In genomic region chr19:3360494-3361383, GRCh38 we compare ENCODE assay signal across 8 cellular contexts. TPM values are rescaled to one million over a fixed set of nuclear protein-coding genes. Genes with fewer than 3 reads are reported as not detected.
A peak's percentile ranks its signal among the peaks of the same experiment; 100 is the strongest.
DNase-seq lines count a peak whose midpoint lies in the region; ATAC-seq and TF ChIP-seq lines count a peak whose summit lies in the region.

No MANE protein-coding gene starts in this region.

- H3K36me3 Mint-ChIP-seq in central memory CD8-positive, alpha-beta T cell (ENCODE audit: insufficient read depth) = peaks cover 30% of the 10 kb centered on the region

- DNase-seq in COLO668 (lab: John Stamatoyannopoulos, UW; ENCODE audit: unreplicated experiment) (peak; percentile 32), lower leg skin (ENCODE audit: low spot score in 2 of 2) (peak; percentile 73 to 95), NCI-H1436 (lab: John Stamatoyannopoulos, UW) (no peak), NCI-H1048 (lab: John Stamatoyannopoulos, UW) (no peak)
- peak; percentile 48 for DNase-seq in activated CD4-positive, CD25-positive, alpha-beta regulatory T cell treated with anti-CD3 and anti-CD28 coated beads, Interleukin-2, amount 50 U/mL, for 16 hours (ENCODE audit: low read depth, low spot score)
- peak; percentile 32 to 55 for DNase-seq in central memory CD8-positive, alpha-beta T cell (ENCODE audit: low spot score in 2 of 2)
- peak; percentile 51 to 73 for DNase-seq in stimulated activated CD4-positive, alpha-beta T cell treated with anti-CD3 and anti-CD28 coated beads, Interleukin-4, amount 100 ng/mL, for 48 hours (ENCODE audit: low read depth in 2 of 2)

- H3K27ac Mint-ChIP-seq in central memory CD8-positive, alpha-beta T cell (ENCODE audit: low read depth) = peak overlapping the region; percentile 84

- peaks cover 43% of the 10 kb centered on the region for H3K4me1 Mint-ChIP-seq in central memory CD8-positive, alpha-beta T cell

- H3K4me3 ChIP-seq in lower leg skin (ENCODE audit: low read depth, poor library complexity, severe bottlenecking) = peak overlapping the region; percentile 54

- no peak for TF ChIP-seq CTCF in lower leg skin (IDR thresholded peaks at IDR 0.05)

- intact Hi-C loops in lower leg skin (cut with DNase I; ENCODE audit: low total_unique reads) = no loop called here

- H3K4me3 Mint-ChIP-seq in central memory CD8-positive, alpha-beta T cell = peak overlapping the region; percentile 85

- H3K27me3 Mint-ChIP-seq in central memory CD8-positive, alpha-beta T cell = no peaks in the 10 kb centered on the region

- WGBS in lower leg skin, 2 donors = 0% methylated on average over 38 to 72 of the region's 80 CpGs

- no peaks in the 10 kb centered on the region for H3K9me3 Mint-ChIP-seq in central memory CD8-positive, alpha-beta T cell

- TF ChIP-seq POLR2A in lower leg skin (IDR thresholded peaks at IDR 0.05) = no peak

- ATAC-seq in HG03108 (IDR thresholded peaks at IDR 0.05; ENCODE audit: unreplicated experiment) = peak; percentile 32
- peak; percentile 20 for ATAC-seq in central memory CD8-positive, alpha-beta T cell (replicated peaks; ENCODE audit: extremely low read depth, poor library complexity, severe bottlenecking)

RNA-seq across cellular contexts. Expression of gene NFIC, which starts 5.6 kb away (rescaled TPM):
- total RNA-seq in lower leg skin = 100 to 1,000 TPM; 102 to 236 (median 158) TPM

Comparison
In these comparisons a context has a peak if more than half of its experiments do, and no peak if none do; other contexts are left out.
1. DNase-seq: peak in COLO668 (single experiment), activated CD4-positive, CD25-positive, alpha-beta regulatory T cell treated with anti-CD3 and anti-CD28 coated beads, Interleukin-2, amount 50 U/mL, for 16 hours (single experiment), central memory CD8-positive, alpha-beta T cell (2 of 2), lower leg skin (2 of 2) and stimulated activated CD4-positive, alpha-beta T cell treated with anti-CD3 and anti-CD28 coated beads, Interleukin-4, amount 100 ng/mL, for 48 hours (2 of 2); none in NCI-H1436 (single experiment) and NCI-H1048 (single experiment).